Comparison of ENCODE assay signal across 12 cellular contexts in genomic region chr1:111591946-111592345, GRCh38. TPM values are rescaled to one million over a fixed set of nuclear protein-coding genes. Genes with fewer than 3 reads are reported as not detected.
A peak's percentile ranks its signal among the peaks of the same experiment; 100 is the strongest.
DNase-seq lines count a peak whose midpoint lies in the region; ATAC-seq, FAIRE-seq and TF ChIP-seq lines count a peak whose summit lies in the region.
"Had no signal": no experiment of that assay in that cellular context is flagged by ENCODE, and none has a peak within 500 bp of the region (broad histone marks: within the 10 kb centered on the region; RNA-seq: fewer than 3 reads in every experiment).

No MANE protein-coding gene starts in this region.

- H3K27ac Mint-ChIP-seq in naive thymus-derived CD8-positive, alpha-beta T cell, result peak overlapping the region in 9 of 10 donors; percentile 89 to 97 (median 90)

- H3K27me3 ChIP-seq in right lobe of liver (no peaks in the 10 kb centered on the region), HepG2 (ENCODE audit: control insufficient read depth in 1 of 2, insufficient read depth in 2 of 2, low read length in 2 of 2) (peaks cover 0 to 2% of the 10 kb centered on the region in 2 experiments; a peak in 1 of 5 replicates), colonic mucosa (no peaks in the 10 kb centered on the region), vagina (no peaks in the 10 kb centered on the region)
- H3K27me3 ChIP-seq: BE2C had no signal

- H3K36me3 ChIP-seq in right lobe of liver (no peaks in the 10 kb centered on the region), HepG2 (replicated peaks in 1 of 2; ENCODE audit: control insufficient read depth in 1 of 2, insufficient read depth in 2 of 2, low read length in 2 of 2) (no peaks in the 10 kb centered on the region), colonic mucosa (no peaks in the 10 kb centered on the region), vagina (no peaks in the 10 kb centered on the region)
- H3K36me3 ChIP-seq: BE2C had no signal

- H3K4me1 ChIP-seq in right lobe of liver, result peaks cover 0 to 3% (median 0%) of the 10 kb centered on the region in 4 donors
- peaks cover 29% of the 10 kb centered on the region for H3K4me1 ChIP-seq in HepG2 (ENCODE audit: insufficient read depth, low read length)
- peaks cover 15% of the 10 kb centered on the region for H3K4me1 ChIP-seq in colonic mucosa
- peaks cover 50% of the 10 kb centered on the region for H3K4me1 ChIP-seq in vagina

- TF ChIP-seq POLR2A in right lobe of liver (IDR thresholded peaks at IDR 0.05) (no peak), HepG2 (IDR thresholded peaks at IDR 0.05; ENCODE audit: insufficient read depth in 1 of 2, low read depth in 2 of 2, low read length in 2 of 2) (no peak), vagina (IDR thresholded peaks at IDR 0.05) (no peak)

- POLR2A ChIA-PET in HepG2 (lab: Yijun Ruan, JAX), result interaction anchor here (1.3 kb wide), 2 partner anchors 16 to 27 kb away, joined by 3 read pairs; no protein-coding TSS in a partner anchor
- POLR2A ChIA-PET in naive thymus-derived CD8-positive, alpha-beta T cell (lab: Charles Lee), result interaction anchor here (0.8 to 6.0 kb wide), 9 partner anchors 12 to 93 kb away, joined by 3 to 61 read pairs (median 8); partner anchors contain the start of gene RAP1A

- H2AFZ ChIP-seq in HepG2 (ENCODE audit: low read length), result no peak overlapping the region

- BruUV-seq in HepG2 (replicated peaks; lab: Mats Ljungman, UMichigan), result no TSS peak

- H3K4me3 ChIP-seq in right lobe of liver, result no peak overlapping the region
- H3K4me3 ChIP-seq in HepG2 (replicated peaks in 1 of 3; ENCODE audit: insufficient read depth in 1 of 3, low read depth in 2 of 3, low read length in 3 of 3), result no peak overlapping the region
- H3K4me3 ChIP-seq in colonic mucosa, result no peak overlapping the region
- H3K4me3 ChIP-seq in vagina, result no peak overlapping the region

- CTCF ChIA-PET in HepG2 (lab: Yijun Ruan, JAX; ENCODE audit: low intra/inter-chr PET ratio, low total read pairs), result no interaction called here

- H3K9me3 ChIP-seq in right lobe of liver, result no peaks in the 10 kb centered on the region
- H3K9me3 ChIP-seq in HepG2 (ENCODE audit: low read length), result no peaks in the 10 kb centered on the region
- H3K9me3 ChIP-seq in colonic mucosa, result no peaks in the 10 kb centered on the region
- no peaks in the 10 kb centered on the region for H3K9me3 ChIP-seq in vagina
- H3K9me3 ChIP-seq: BE2C had no signal

- intact Hi-C loops in right lobe of liver (cut with DNase I), result no loop called here
- intact Hi-C loops in HepG2 (cut with micrococcal nuclease; ENCODE audit: unreplicated experiment), result no loop called here
- intact Hi-C loops in colonic mucosa (cut with DNase I), result no loop called here
- intact Hi-C loops in vagina (cut with DNase I), result no loop called here

- DNase-seq in right lobe of liver (no peak), HepG2 (ENCODE audit: low spot score) (no peak), colonic mucosa (no peak), vagina (ENCODE audit: extremely low spot score in 2 of 2) (no peak), GM13976 (ENCODE audit: low spot score) (no peak), HuH-7 (ENCODE audit: low spot score) (no peak)
- no peak for DNase-seq in naive thymus-derived CD8-positive, alpha-beta T cell
- DNase-seq in stimulated activated CD4-positive, alpha-beta T cell treated with anti-CD3 and anti-CD28 coated beads, Interleukin-1b, Interleukin-23, amount 100 ng/mL, for 48 hours, result no peak
- DNase-seq: activated naive CD4-positive, alpha-beta T cell; BE2C; NCI-H524 treated with DMSO at 0.1 percent for 48 hours had no signal

- in situ Hi-C loops in HepG2 (cut with HindIII; ENCODE audit: extremely low pct_ligation_motif_present, low pct_unique_long_range_greater_than_20kb) (no loop called here), GM13976 (cut with MboI; ENCODE audit: low sequenced_read_pairs, unreplicated experiment) (no loop called here)

- H3K4me1 Mint-ChIP-seq in naive thymus-derived CD8-positive, alpha-beta T cell, result peaks cover 22 to 52% (median 49%) of the 10 kb centered on the region in 4 donors

- no peak overlapping the region; the same call in 1 of the 2 replicates for H3K4me2 ChIP-seq in HepG2 (ENCODE audit: low read depth, low read length)

- H3K9ac ChIP-seq in HepG2 (ENCODE audit: insufficient read depth, low read depth, low read length) (no peak overlapping the region), colonic mucosa (ENCODE audit: low read depth in 2 of 2, low read length in 2 of 2) (peak overlapping the region in 1 of 2 donors; percentile 62)

- H3K27ac ChIP-seq in right lobe of liver, result peak overlapping the region in 2 of 3 donors; percentile 31 to 63
- H3K27ac ChIP-seq in HepG2 (ENCODE audit: extremely low read length, insufficient read depth, low read length), result no peak overlapping the region
- H3K27ac ChIP-seq in colonic mucosa, result peak overlapping the region; percentile 60
- H3K27ac ChIP-seq in vagina, result peak overlapping the region; percentile 78

- no peak for TF ChIP-seq CTCF in right lobe of liver (IDR thresholded peaks at IDR 0.05)
- TF ChIP-seq CTCF in HepG2 (CRISPR knock-in tag; IDR thresholded peaks at IDR 0.05), result no peak
- no peak for TF ChIP-seq CTCF in colonic mucosa (IDR thresholded peaks at IDR 0.05)
- TF ChIP-seq CTCF in vagina (IDR thresholded peaks at IDR 0.05), result no peak
- TF ChIP-seq CTCF in GM13976 (IDR thresholded peaks at IDR 0.05; ENCODE audit: borderline replicate concordance, control extremely low read depth, extremely low read depth, insufficient read depth, missing control alignments), result no peak

- WGBS in right lobe of liver (ENCODE audit: insufficient coverage, low coverage, low lambda C conversion rate, missing lambda C conversion rate), result 66% methylated on average over 5 of the region's 5 CpGs
- WGBS in HepG2 (ENCODE audit: low lambda C conversion rate), result 49% methylated on average over 5 of the region's 5 CpGs

- no peak overlapping the region for H3K4me3 Mint-ChIP-seq in naive thymus-derived CD8-positive, alpha-beta T cell

- no peaks in the 10 kb centered on the region for H3K27me3 Mint-ChIP-seq in naive thymus-derived CD8-positive, alpha-beta T cell

- ATAC-seq in right lobe of liver, result no peak
- no peak for ATAC-seq in HepG2
- ATAC-seq in naive thymus-derived CD8-positive, alpha-beta T cell, result no peak

- no peak for FAIRE-seq in HepG2 (lab: Jason Lieb, UNC)
- FAIRE-seq: islet of Langerhans had no signal

- H4K20me1 ChIP-seq in HepG2 (ENCODE audit: insufficient read depth, low read length), result no peaks in the 10 kb centered on the region

- TF ChIP-seq EP300 in HepG2 (IDR thresholded peaks at IDR 0.05; ENCODE audit: low read depth in 2 of 2, low read length in 2 of 2) (no peak), HepG2 (CRISPR knock-in tag; IDR thresholded peaks at IDR 0.05; ENCODE audit: borderline replicate concordance) (no peak)

- H3K9me3 Mint-ChIP-seq in naive thymus-derived CD8-positive, alpha-beta T cell, result no peaks in the 10 kb centered on the region

- no peaks in the 10 kb centered on the region for H3K79me2 ChIP-seq in HepG2 (ENCODE audit: insufficient read depth, low read length)

- no peaks in the 10 kb centered on the region for H3K36me3 Mint-ChIP-seq in naive thymus-derived CD8-positive, alpha-beta T cell

- no peak for TF ChIP-seq RAD21 in HepG2 (CRISPR knock-in tag; IDR thresholded peaks at IDR 0.05)

TF ChIP-seq in HepG2, 621 proteins besides CTCF, POLR2A, EP300 and RAD21 (continues in another document):
- TF ChIP-seq, protein P1, sequence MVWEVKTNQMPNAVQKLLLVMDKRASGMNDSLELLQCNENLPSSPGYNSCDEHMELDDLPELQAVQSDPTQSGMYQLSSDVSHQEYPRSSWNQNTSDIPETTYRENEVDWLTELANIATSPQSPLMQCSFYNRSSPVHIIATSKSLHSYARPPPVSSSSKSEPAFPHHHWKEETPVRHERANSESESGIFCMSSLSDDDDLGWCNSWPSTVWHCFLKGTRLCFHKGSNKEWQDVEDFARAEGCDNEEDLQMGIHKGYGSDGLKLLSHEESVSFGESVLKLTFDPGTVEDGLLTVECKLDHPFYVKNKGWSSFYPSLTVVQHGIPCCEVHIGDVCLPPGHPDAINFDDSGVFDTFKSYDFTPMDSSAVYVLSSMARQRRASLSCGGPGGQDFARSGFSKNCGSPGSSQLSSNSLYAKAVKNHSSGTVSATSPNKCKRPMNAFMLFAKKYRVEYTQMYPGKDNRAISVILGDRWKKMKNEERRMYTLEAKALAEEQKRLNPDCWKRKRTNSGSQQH (CRISPR knock-in tag; IDR thresholded peaks at IDR 0.05; ENCODE audit: low read depth), result no peak

RNA-seq across cellular contexts. Expression of gene RAP1A, which starts 27.6 kb away (rescaled TPM):
- total RNA-seq in right lobe of liver (10 to 100 TPM; 25.9 to 53.8 (median 33.3) TPM), HepG2 (2016; rRNA removed; fragmentation: Illumina TruSeq; extraction: Trizol) (19.0 and 28.6 TPM in 2 replicates), colonic mucosa (100 to 1,000 TPM in 1 of 2 donors, 10 to 100 TPM in 1; 83.9 to 146 TPM), vagina (52.5 TPM)
- 13.3 and 17.3 TPM in 2 replicates for total RNA-seq in HepG2 (2016; cell fraction: cytosol; rRNA removed; fragmentation: Illumina TruSeq; extraction: Trizol; ENCODE audit: low read depth)
- 21.2 and 27.6 TPM in 2 replicates for total RNA-seq in HepG2 (2016; cell fraction: insoluble cytoplasmic fraction; rRNA removed; fragmentation: Illumina TruSeq; extraction: Trizol)
- total RNA-seq in HepG2 (2016; cell fraction: membrane; rRNA removed; fragmentation: Illumina TruSeq; extraction: Trizol), result 29.9 and 30.2 TPM in 2 replicates
- total RNA-seq in HepG2 (2016; cell fraction: nucleus; rRNA removed; fragmentation: Illumina TruSeq; extraction: Trizol), result 12.1 and 14.0 TPM in 2 replicates
- polyA plus RNA-seq in HepG2 (2011; rRNA removed), result 15.4 and 20.7 TPM in 2 replicates
- 8.4 and 13.7 TPM in 2 replicates for polyA plus RNA-seq in HepG2 (2011; cell fraction: cytosol; rRNA removed)
- 2.6 and 3.5 TPM in 2 replicates for polyA plus RNA-seq in HepG2 (2011; cell fraction: nucleus; rRNA removed)
- polyA plus RNA-seq in HepG2 (2012), result 32.8 and 38.3 TPM in 2 replicates
- polyA plus RNA-seq in HepG2 (2016; cell fraction: cytosol; fragmentation: Illumina TruSeq; extraction: Trizol; ENCODE audit: low read depth), result 32.0 and 48.1 TPM in 2 replicates
- polyA plus RNA-seq in HepG2 (2016; cell fraction: insoluble cytoplasmic fraction; fragmentation: Illumina TruSeq; extraction: Trizol; ENCODE audit: low read depth), result 80.7 and 86.7 TPM in 2 replicates
- polyA plus RNA-seq in HepG2 (2016; cell fraction: membrane; fragmentation: Illumina TruSeq; extraction: Trizol; ENCODE audit: low read depth), result 59.2 and 73.6 TPM in 2 replicates
- polyA plus RNA-seq in HepG2 (2016; cell fraction: nucleus; fragmentation: Illumina TruSeq; extraction: Trizol; ENCODE audit: insufficient read depth, low read depth), result 36.4 and 36.5 TPM in 2 replicates
- 2.0 and 6.1 TPM in 2 replicates for polyA minus RNA-seq in HepG2 (2011; rRNA and poly(A)+ RNA removed; ENCODE audit: low replicate concordance)
- polyA minus RNA-seq in HepG2 (2011; cell fraction: cytosol; rRNA and poly(A)+ RNA removed), result 7.9 and 10.7 TPM in 2 replicates
- 8.0 TPM in 2 replicates for polyA minus RNA-seq in HepG2 (2011; cell fraction: nucleus; rRNA and poly(A)+ RNA removed)
- 100 to 1,000 TPM; 124 to 130 TPM for total RNA-seq in naive thymus-derived CD8-positive, alpha-beta T cell
- polyA plus RNA-seq in naive thymus-derived CD8-positive, alpha-beta T cell, result 10 to 100 TPM; 43.4 to 53.9 (median 50.0) TPM
